1 cellular context compared by ENCODE assay signal in genomic region chr16:20349615-20350014, GRCh38.
TF ChIP-seq lines count a peak whose summit lies in the region.

No MANE protein-coding gene starts in this region.

TF ChIP-seq in GM23338, 12 proteins besides CTCF, POLR2A, EP300 and RAD21:
- TF ChIP-seq REST (IDR thresholded peaks at IDR 0.05; ENCODE audit: unreplicated experiment) (no peak), CREB1 (CRISPR knock-in tag; IDR thresholded peaks at IDR 0.05; ENCODE audit: low read depth) (no peak), EZH2phosphoT487 (IDR thresholded peaks at IDR 0.05; ENCODE audit: unreplicated experiment) (no peak), ZNF462 (CRISPR knock-in tag; IDR thresholded peaks at IDR 0.05) (no peak), ZNF331 (CRISPR knock-in tag; IDR thresholded peaks at IDR 0.05; ENCODE audit: low read depth) (no peak), NANOG (IDR thresholded peaks at IDR 0.05; ENCODE audit: borderline replicate concordance) (no peak), ZNF114 (CRISPR knock-in tag; IDR thresholded peaks at IDR 0.05) (no peak), STAT1 (IDR thresholded peaks at IDR 0.05; ENCODE audit: unreplicated experiment) (no peak), JUNB (IDR thresholded peaks at IDR 0.05; ENCODE audit: unreplicated experiment) (no peak), EZH2 (IDR thresholded peaks at IDR 0.05; ENCODE audit: low read depth, unreplicated experiment) (no peak), POLR2AphosphoS5 (IDR thresholded peaks at IDR 0.05; ENCODE audit: low read depth) (no peak)
- TF ChIP-seq, protein P1, sequence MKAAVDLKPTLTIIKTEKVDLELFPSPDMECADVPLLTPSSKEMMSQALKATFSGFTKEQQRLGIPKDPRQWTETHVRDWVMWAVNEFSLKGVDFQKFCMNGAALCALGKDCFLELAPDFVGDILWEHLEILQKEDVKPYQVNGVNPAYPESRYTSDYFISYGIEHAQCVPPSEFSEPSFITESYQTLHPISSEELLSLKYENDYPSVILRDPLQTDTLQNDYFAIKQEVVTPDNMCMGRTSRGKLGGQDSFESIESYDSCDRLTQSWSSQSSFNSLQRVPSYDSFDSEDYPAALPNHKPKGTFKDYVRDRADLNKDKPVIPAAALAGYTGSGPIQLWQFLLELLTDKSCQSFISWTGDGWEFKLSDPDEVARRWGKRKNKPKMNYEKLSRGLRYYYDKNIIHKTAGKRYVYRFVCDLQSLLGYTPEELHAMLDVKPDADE (IDR thresholded peaks at IDR 0.05) = no peak
TF ChIP-seq in GM23338: peak in this region for 0.
